ENCODE assay signal across 1 cellular context in the genomic region with DNA sequence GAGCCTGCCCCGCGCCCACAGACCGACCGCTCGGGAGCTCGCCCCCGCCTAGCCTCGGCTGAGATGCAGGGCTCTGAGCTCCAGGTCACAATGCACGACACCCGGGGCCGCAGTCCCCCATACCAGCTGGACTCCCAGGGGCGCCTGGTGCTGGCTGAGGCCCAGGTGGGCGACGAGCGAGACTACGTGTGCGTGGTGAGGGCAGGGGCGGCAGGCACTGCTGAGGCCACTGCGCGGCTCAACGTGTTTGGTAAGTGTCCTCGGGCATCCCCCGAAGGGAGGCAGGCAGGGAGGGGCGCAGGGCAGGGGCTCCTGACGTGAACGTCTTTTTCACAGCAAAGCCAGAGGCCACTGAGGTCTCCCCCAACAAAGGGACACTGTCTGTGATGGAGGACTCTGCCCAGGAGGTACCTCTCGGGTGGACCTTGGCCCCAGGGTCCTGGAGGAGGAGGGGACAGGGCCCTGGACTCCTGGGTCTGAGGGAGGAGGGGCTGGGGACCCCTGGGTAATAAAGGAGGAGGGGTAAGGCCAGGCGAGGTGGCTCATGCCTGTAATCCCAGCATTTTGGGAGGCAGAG.
TF ChIP-seq lines count a peak whose summit lies in the region.

No MANE protein-coding gene starts in this region.

TF ChIP-seq in HepG2, 621 proteins besides CTCF, POLR2A, EP300 and RAD21 (continued from another document and continues in another):
- TF ChIP-seq, protein P1, sequence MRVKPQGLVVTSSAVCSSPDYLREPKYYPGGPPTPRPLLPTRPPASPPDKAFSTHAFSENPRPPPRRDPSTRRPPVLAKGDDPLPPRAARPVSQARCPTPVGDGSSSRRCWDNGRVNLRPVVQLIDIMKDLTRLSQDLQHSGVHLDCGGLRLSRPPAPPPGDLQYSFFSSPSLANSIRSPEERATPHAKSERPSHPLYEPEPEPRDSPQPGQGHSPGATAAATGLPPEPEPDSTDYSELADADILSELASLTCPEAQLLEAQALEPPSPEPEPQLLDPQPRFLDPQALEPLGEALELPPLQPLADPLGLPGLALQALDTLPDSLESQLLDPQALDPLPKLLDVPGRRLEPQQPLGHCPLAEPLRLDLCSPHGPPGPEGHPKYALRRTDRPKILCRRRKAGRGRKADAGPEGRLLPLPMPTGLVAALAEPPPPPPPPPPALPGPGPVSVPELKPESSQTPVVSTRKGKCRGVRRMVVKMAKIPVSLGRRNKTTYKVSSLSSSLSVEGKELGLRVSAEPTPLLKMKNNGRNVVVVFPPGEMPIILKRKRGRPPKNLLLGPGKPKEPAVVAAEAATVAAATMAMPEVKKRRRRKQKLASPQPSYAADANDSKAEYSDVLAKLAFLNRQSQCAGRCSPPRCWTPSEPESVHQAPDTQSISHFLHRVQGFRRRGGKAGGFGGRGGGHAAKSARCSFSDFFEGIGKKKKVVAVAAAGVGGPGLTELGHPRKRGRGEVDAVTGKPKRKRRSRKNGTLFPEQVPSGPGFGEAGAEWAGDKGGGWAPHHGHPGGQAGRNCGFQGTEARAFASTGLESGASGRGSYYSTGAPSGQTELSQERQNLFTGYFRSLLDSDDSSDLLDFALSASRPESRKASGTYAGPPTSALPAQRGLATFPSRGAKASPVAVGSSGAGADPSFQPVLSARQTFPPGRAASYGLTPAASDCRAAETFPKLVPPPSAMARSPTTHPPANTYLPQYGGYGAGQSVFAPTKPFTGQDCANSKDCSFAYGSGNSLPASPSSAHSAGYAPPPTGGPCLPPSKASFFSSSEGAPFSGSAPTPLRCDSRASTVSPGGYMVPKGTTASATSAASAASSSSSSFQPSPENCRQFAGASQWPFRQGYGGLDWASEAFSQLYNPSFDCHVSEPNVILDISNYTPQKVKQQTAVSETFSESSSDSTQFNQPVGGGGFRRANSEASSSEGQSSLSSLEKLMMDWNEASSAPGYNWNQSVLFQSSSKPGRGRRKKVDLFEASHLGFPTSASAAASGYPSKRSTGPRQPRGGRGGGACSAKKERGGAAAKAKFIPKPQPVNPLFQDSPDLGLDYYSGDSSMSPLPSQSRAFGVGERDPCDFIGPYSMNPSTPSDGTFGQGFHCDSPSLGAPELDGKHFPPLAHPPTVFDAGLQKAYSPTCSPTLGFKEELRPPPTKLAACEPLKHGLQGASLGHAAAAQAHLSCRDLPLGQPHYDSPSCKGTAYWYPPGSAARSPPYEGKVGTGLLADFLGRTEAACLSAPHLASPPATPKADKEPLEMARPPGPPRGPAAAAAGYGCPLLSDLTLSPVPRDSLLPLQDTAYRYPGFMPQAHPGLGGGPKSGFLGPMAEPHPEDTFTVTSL (CRISPR knock-in tag; IDR thresholded peaks at IDR 0.05; ENCODE audit: borderline replicate concordance), result no peak
- TF ChIP-seq, protein P2, sequence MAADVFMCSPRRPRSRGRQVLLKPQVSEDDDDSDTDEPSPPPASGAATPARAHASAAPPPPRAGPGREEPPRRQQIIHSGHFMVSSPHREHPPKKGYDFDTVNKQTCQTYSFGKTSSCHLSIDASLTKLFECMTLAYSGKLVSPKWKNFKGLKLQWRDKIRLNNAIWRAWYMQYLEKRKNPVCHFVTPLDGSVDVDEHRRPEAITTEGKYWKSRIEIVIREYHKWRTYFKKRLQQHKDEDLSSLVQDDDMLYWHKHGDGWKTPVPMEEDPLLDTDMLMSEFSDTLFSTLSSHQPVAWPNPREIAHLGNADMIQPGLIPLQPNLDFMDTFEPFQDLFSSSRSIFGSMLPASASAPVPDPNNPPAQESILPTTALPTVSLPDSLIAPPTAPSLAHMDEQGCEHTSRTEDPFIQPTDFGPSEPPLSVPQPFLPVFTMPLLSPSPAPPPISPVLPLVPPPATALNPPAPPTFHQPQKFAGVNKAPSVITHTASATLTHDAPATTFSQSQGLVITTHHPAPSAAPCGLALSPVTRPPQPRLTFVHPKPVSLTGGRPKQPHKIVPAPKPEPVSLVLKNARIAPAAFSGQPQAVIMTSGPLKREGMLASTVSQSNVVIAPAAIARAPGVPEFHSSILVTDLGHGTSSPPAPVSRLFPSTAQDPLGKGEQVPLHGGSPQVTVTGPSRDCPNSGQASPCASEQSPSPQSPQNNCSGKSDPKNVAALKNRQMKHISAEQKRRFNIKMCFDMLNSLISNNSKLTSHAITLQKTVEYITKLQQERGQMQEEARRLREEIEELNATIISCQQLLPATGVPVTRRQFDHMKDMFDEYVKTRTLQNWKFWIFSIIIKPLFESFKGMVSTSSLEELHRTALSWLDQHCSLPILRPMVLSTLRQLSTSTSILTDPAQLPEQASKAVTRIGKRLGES (CRISPR knock-in tag; IDR thresholded peaks at IDR 0.05; ENCODE audit: borderline replicate concordance), result no peak
- no peak for TF ChIP-seq PAF1 (CRISPR knock-in tag; IDR thresholded peaks at IDR 0.05)
- TF ChIP-seq ZNF564 (CRISPR knock-in tag; IDR thresholded peaks at IDR 0.05), result peak; percentile 51; the same call in 1 of the 2 replicates
- TF ChIP-seq ZFY (CRISPR knock-in tag; IDR thresholded peaks at IDR 0.05), result no peak; the same call in 1 of the 2 replicates
- TF ChIP-seq MBD4 (IDR thresholded peaks at IDR 0.05; ENCODE audit: borderline replicate concordance, low read length), result no peak
- TF ChIP-seq TOPORS (CRISPR knock-in tag; IDR thresholded peaks at IDR 0.05), result no peak
- TF ChIP-seq KLF16 (CRISPR knock-in tag; IDR thresholded peaks at IDR 0.05), result no peak; a peak in 1 of 4 replicates
- no peak for TF ChIP-seq ZNF20 (CRISPR knock-in tag; IDR thresholded peaks at IDR 0.05)
- TF ChIP-seq FOSL2 (CRISPR knock-in tag; IDR thresholded peaks at IDR 0.05), result no peak; the same call in 1 of the 2 replicates
- no peak for TF ChIP-seq ZBTB42 (CRISPR knock-in tag; IDR thresholded peaks at IDR 0.05)
- no peak for TF ChIP-seq SP4 (CRISPR knock-in tag; IDR thresholded peaks at IDR 0.05)
- no peak for TF ChIP-seq NFRKB (IDR thresholded peaks at IDR 0.05)
- TF ChIP-seq, protein P3, sequence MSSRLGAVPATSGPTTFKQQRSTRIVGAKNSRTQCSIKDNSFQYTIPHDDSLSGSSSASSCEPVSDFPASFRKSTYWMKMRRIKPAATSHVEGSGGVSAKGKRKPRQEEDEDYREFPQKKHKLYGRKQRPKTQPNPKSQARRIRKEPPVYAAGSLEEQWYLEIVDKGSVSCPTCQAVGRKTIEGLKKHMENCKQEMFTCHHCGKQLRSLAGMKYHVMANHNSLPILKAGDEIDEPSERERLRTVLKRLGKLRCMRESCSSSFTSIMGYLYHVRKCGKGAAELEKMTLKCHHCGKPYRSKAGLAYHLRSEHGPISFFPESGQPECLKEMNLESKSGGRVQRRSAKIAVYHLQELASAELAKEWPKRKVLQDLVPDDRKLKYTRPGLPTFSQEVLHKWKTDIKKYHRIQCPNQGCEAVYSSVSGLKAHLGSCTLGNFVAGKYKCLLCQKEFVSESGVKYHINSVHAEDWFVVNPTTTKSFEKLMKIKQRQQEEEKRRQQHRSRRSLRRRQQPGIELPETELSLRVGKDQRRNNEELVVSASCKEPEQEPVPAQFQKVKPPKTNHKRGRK (CRISPR knock-in tag; IDR thresholded peaks at IDR 0.05), result no peak
- TF ChIP-seq, protein P4, sequence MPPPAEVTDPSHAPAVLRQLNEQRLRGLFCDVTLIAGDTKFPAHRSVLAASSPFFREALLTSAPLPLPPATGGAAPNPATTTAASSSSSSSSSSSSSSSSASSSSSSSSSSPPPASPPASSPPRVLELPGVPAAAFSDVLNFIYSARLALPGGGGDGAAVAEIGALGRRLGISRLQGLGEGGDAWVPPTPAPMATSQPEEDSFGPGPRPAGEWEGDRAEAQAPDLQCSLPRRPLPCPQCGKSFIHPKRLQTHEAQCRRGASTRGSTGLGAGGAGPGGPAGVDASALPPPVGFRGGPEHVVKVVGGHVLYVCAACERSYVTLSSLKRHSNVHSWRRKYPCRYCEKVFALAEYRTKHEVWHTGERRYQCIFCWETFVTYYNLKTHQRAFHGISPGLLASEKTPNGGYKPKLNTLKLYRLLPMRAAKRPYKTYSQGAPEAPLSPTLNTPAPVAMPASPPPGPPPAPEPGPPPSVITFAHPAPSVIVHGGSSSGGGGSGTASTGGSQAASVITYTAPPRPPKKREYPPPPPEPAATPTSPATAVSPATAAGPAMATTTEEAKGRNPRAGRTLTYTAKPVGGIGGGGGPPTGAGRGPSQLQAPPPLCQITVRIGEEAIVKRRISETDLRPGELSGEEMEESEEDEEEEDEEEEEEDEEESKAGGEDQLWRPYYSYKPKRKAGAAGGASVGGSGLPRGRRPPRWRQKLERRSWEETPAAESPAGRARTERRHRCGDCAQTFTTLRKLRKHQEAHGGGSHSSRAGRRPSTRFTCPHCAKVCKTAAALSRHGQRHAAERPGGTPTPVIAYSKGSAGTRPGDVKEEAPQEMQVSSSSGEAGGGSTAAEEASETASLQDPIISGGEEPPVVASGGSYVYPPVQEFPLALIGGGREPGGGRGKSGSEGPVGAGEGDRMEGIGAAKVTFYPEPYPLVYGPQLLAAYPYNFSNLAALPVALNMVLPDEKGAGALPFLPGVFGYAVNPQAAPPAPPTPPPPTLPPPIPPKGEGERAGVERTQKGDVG (CRISPR knock-in tag; IDR thresholded peaks at IDR 0.05; ENCODE audit: borderline replicate concordance), result peak; percentile 86; the same call in 1 of the 2 replicates
- no peak for TF ChIP-seq DR1 (CRISPR knock-in tag; IDR thresholded peaks at IDR 0.05)
- TF ChIP-seq KDM5A (IDR thresholded peaks at IDR 0.05; ENCODE audit: borderline replicate concordance, low read length), result no peak
- TF ChIP-seq ZFP1 (CRISPR knock-in tag; IDR thresholded peaks at IDR 0.05), result no peak
- TF ChIP-seq, protein P5, sequence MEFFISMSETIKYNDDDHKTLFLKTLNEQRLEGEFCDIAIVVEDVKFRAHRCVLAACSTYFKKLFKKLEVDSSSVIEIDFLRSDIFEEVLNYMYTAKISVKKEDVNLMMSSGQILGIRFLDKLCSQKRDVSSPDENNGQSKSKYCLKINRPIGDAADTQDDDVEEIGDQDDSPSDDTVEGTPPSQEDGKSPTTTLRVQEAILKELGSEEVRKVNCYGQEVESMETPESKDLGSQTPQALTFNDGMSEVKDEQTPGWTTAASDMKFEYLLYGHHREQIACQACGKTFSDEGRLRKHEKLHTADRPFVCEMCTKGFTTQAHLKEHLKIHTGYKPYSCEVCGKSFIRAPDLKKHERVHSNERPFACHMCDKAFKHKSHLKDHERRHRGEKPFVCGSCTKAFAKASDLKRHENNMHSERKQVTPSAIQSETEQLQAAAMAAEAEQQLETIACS (CRISPR knock-in tag; IDR thresholded peaks at IDR 0.05), result no peak
- no peak for TF ChIP-seq ZKSCAN5 (CRISPR knock-in tag; IDR thresholded peaks at IDR 0.05)
- TF ChIP-seq FOXM1 (CRISPR knock-in tag; IDR thresholded peaks at IDR 0.05), result no peak
- no peak for TF ChIP-seq ZFAT (CRISPR knock-in tag; conservative IDR thresholded peaks at IDR 0.05)
- no peak for TF ChIP-seq ZNF605 (CRISPR knock-in tag; IDR thresholded peaks at IDR 0.05)
- TF ChIP-seq, protein P6, sequence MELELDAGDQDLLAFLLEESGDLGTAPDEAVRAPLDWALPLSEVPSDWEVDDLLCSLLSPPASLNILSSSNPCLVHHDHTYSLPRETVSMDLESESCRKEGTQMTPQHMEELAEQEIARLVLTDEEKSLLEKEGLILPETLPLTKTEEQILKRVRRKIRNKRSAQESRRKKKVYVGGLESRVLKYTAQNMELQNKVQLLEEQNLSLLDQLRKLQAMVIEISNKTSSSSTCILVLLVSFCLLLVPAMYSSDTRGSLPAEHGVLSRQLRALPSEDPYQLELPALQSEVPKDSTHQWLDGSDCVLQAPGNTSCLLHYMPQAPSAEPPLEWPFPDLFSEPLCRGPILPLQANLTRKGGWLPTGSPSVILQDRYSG (CRISPR knock-in tag; IDR thresholded peaks at IDR 0.05), result no peak
- TF ChIP-seq ARHGAP35 (CRISPR knock-in tag; IDR thresholded peaks at IDR 0.05; ENCODE audit: borderline replicate concordance), result no peak
- TF ChIP-seq ZNF274 (CRISPR knock-in tag; IDR thresholded peaks at IDR 0.05), result no peak
- TF ChIP-seq ZNF33B (CRISPR knock-in tag; IDR thresholded peaks at IDR 0.05), result peak; percentile 52; the same call in 1 of the 2 replicates
- peak; percentile 29 for TF ChIP-seq TEAD3 (CRISPR knock-in tag; optimal IDR thresholded peaks at IDR 0.05; ENCODE audit: borderline replicate concordance)
- TF ChIP-seq FLYWCH1 (CRISPR knock-in tag; IDR thresholded peaks at IDR 0.05), result no peak
- no peak for TF ChIP-seq SP2 (CRISPR knock-in tag; IDR thresholded peaks at IDR 0.05)
- TF ChIP-seq, protein P7, sequence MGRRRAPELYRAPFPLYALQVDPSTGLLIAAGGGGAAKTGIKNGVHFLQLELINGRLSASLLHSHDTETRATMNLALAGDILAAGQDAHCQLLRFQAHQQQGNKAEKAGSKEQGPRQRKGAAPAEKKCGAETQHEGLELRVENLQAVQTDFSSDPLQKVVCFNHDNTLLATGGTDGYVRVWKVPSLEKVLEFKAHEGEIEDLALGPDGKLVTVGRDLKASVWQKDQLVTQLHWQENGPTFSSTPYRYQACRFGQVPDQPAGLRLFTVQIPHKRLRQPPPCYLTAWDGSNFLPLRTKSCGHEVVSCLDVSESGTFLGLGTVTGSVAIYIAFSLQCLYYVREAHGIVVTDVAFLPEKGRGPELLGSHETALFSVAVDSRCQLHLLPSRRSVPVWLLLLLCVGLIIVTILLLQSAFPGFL (CRISPR knock-in tag; IDR thresholded peaks at IDR 0.05), result no peak
- TF ChIP-seq, protein P8, sequence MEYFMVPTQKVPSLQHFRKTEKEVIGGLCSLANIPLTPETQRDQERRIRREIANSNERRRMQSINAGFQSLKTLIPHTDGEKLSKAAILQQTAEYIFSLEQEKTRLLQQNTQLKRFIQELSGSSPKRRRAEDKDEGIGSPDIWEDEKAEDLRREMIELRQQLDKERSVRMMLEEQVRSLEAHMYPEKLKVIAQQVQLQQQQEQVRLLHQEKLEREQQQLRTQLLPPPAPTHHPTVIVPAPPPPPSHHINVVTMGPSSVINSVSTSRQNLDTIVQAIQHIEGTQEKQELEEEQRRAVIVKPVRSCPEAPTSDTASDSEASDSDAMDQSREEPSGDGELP (IDR thresholded peaks at IDR 0.05; ENCODE audit: borderline replicate concordance, low read depth), result no peak
- no peak; the same call in 1 of the 2 replicates for TF ChIP-seq NFKB2 (CRISPR knock-in tag; IDR thresholded peaks at IDR 0.05; ENCODE audit: borderline replicate concordance)
- TF ChIP-seq RCOR2 (CRISPR knock-in tag; IDR thresholded peaks at IDR 0.05), result peak; percentile 70; the same call in 1 of the 2 replicates
- no peak for TF ChIP-seq ARNTL (CRISPR knock-in tag; IDR thresholded peaks at IDR 0.05)
- no peak for TF ChIP-seq ZNF850 (CRISPR knock-in tag; conservative IDR thresholded peaks at IDR 0.05)
- no peak for TF ChIP-seq ZNF282 (IDR thresholded peaks at IDR 0.05; ENCODE audit: partially characterized antibody)
- TF ChIP-seq KAT8 (CRISPR knock-in tag; IDR thresholded peaks at IDR 0.05), result no peak
- TF ChIP-seq, protein P9, sequence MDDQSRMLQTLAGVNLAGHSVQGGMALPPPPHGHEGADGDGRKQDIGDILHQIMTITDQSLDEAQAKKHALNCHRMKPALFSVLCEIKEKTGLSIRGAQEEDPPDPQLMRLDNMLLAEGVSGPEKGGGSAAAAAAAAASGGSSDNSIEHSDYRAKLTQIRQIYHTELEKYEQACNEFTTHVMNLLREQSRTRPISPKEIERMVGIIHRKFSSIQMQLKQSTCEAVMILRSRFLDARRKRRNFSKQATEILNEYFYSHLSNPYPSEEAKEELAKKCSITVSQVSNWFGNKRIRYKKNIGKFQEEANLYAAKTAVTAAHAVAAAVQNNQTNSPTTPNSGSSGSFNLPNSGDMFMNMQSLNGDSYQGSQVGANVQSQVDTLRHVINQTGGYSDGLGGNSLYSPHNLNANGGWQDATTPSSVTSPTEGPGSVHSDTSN (CRISPR knock-in tag; IDR thresholded peaks at IDR 0.05; ENCODE audit: borderline replicate concordance), result no peak
